Comparison of ENCODE assay signal across 39 cellular contexts in the genomic region with DNA sequence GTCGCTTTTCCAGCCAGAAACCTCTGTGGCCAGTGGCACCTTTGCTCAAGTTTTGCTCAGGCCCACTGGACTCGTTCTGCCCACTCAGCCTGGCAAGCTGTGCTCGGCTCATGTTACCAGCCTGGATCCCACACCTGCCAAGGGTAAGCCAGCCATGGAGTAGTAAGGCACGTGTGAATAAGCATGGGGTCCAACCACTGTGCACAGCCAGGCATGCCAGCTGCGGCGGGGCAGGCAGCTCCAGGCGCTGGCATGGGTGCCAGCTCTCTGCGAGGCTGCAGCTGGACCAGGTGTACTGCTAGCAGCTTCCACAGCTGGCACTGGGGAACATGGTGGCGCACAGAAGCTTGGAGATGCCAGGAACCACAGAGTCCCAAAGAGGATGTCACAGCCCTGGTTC. TPM values are rescaled to one million over a fixed set of nuclear protein-coding genes. Genes with fewer than 3 reads are reported as not detected.
"Had no signal": no experiment of that assay in that cellular context is flagged by ENCODE, and none has a peak within 500 bp of the region (broad histone marks: within the 10 kb centered on the region; RNA-seq: fewer than 3 reads in every experiment).

No MANE protein-coding gene starts in this region.

- H3K36me3 ChIP-seq: adrenal gland, ascending aorta, brain microvascular endothelial cell, breast epithelium, cardiac muscle cell had no signal

- H3K4me3 ChIP-seq: adrenal gland, ascending aorta, body of pancreas, breast epithelium, cardiac muscle cell had no signal

- ATAC-seq: activated naive CD4-positive, alpha-beta T cell treated with anti-CD3 and anti-CD28 coated beads, Interleukin-2, amount 50 U/mL, for 72 hours; activated naive CD8-positive, alpha-beta T cell treated with anti-CD3 and anti-CD28 coated beads, Interleukin-2, amount 50 U/mL, for 24 hours; activated T-cell treated with anti-CD3 and anti-CD28 coated beads, Interleukin-2, amount 50 U/mL, for 4 hours; activated T-cell treated with anti-CD3 and anti-CD28 coated beads, Interleukin-2, amount 50 U/mL, for 72 hours; activated T-helper 17 cell treated with anti-CD3 and anti-CD28 coated beads, Interleukin-2, amount 50 U/mL, for 72 hours; body of pancreas had no signal

- H3K27ac ChIP-seq: adrenal gland, ascending aorta, body of pancreas, brain microvascular endothelial cell, breast epithelium, cardiac muscle cell had no signal

- H3K4me1 ChIP-seq: adrenal gland, ascending aorta, body of pancreas, breast epithelium had no signal

- H3K9me3 ChIP-seq: adrenal gland, ascending aorta had no signal

- FAIRE-seq: astrocyte, bronchial epithelial cell had no signal

- DNase-seq: activated effector memory CD4-positive, alpha-beta T cell treated with anti-CD3 and anti-CD28 coated beads, Interleukin-2, amount 50 U/mL, for 16 hours; activated effector memory CD4-positive, alpha-beta T cell treated with Interleukin-2 at 50 U/mL for 16 hours; activated gamma-delta T cell; activated gamma-delta T cell treated with Interleukin-2 at 50 U/mL for 16 hours; activated naive CD4-positive, alpha-beta T cell; activated naive CD4-positive, alpha-beta T cell treated with anti-CD3 and anti-CD28 coated beads for 36 hours; activated naive CD4-positive, alpha-beta T cell treated with anti-CD3 and anti-CD28 coated beads, Interleukin-2, amount 10 ng/mL, durations not matched to agents 7 days and 5 days; activated naive CD4-positive, alpha-beta T cell treated with anti-CD3 and anti-CD28 coated beads, Interleukin-2, amount 50 U/mL, for 16 hours; activated naive CD4-positive, alpha-beta T cell treated with Interleukin-2 at 50 U/mL for 16 hours; activated naive CD8-positive, alpha-beta T cell treated with anti-CD3 and anti-CD28 coated beads for 36 hours; activated naive CD8-positive, alpha-beta T cell treated with anti-CD3 and anti-CD28 coated beads, Interleukin-2, amount 10 ng/mL, durations not matched to agents 7 days and 5 days; activated naive CD8-positive, alpha-beta T cell treated with anti-CD3 and anti-CD28 coated beads, Interleukin-2, amount 50 U/mL, for 24 hours; activated T-cell treated with anti-CD3 and anti-CD28 coated beads, Interleukin-2, amount 50 U/mL, for 1 hour; activated T-cell treated with anti-CD3 and anti-CD28 coated beads, Interleukin-2, amount 50 U/mL, for 24 hours; activated T-cell treated with anti-CD3 and anti-CD28 coated beads, Interleukin-2, amount 50 U/mL, for 4 hours; activated T-cell treated with anti-CD3 and anti-CD28 coated beads, Interleukin-2, amount 50 U/mL, for 48 hours; activated T-cell treated with anti-CD3 and anti-CD28 coated beads, Interleukin-2, amount 50 U/mL, for 72 hours; adrenal gland; amniotic stem cell; amygdala; anterior cingulate cortex; aorta; body of pancreas; brain microvascular endothelial cell; caudate nucleus; central memory CD4-positive, alpha-beta T cell; cerebellar nuclear complex had no signal

- H3K27me3 ChIP-seq: adrenal gland, ascending aorta, body of pancreas, brain microvascular endothelial cell had no signal

RNA-seq across cellular contexts. Expression of a gene that starts 32.1 kb away (rescaled TPM):
- total RNA-seq: activated naive CD4-positive, alpha-beta T cell treated with anti-CD3 and anti-CD28 coated beads for 36 hours; activated naive CD4-positive, alpha-beta T cell treated with anti-CD3 and anti-CD28 coated beads, Interleukin-2, amount 50 U/mL, for 72 hours; activated naive CD8-positive, alpha-beta T cell treated with anti-CD3 and anti-CD28 coated beads for 36 hours; activated naive CD8-positive, alpha-beta T cell treated with anti-CD3 and anti-CD28 coated beads, Interleukin-2, amount 10 ng/mL, durations not matched to agents 7 days and 5 days; activated T-cell treated with anti-CD3 and anti-CD28 coated beads, Interleukin-2, amount 50 U/mL, for 4 hours; activated T-cell treated with anti-CD3 and anti-CD28 coated beads, Interleukin-2, amount 50 U/mL, for 72 hours; activated T-helper 1 cell treated with anti-CD3 and anti-CD28 coated beads, Interleukin-12 subunit alpha, Interleukin-12 subunit beta, Interleukin-2, Interleukin-4 antibody, amounts not matched to agents 30 ng/mL and 10 ng/mL and 1 ng/mL, durations not matched to agents 14 hours and 24 hours and 36 hours; activated T-helper 17 cell treated with anti-CD3 and anti-CD28 coated beads, Interleukin-2, amount 50 U/mL, for 72 hours; activated T-helper 2 cell treated with anti-CD3 and anti-CD28 coated beads, Interferon-gamma antibody, Interleukin-2, Interleukin-4, amounts not matched to agents 10 μg/mL and 5 μg/mL and 100 μg/mL, durations not matched to agents 14 hours and 24 hours and 36 hours; adrenal gland; aorta; ascending aorta; astrocyte; body of pancreas; breast epithelium; bronchial epithelial cell; cardiac septum; chondrocyte had no signal
- polyA plus RNA-seq: adipose tissue, adrenal gland, aorta had no signal
